36 cellular contexts compared by ENCODE assay signal in genomic region chr15:42136513-42136912, GRCh38. TPM values are rescaled to one million over a fixed set of nuclear protein-coding genes. Genes with fewer than 3 reads are reported as not detected.
"Had no signal": no experiment of that assay in that cellular context is flagged by ENCODE, and none has a peak within 500 bp of the region (broad histone marks: within the 10 kb centered on the region; RNA-seq: fewer than 3 reads in every experiment).

No MANE protein-coding gene starts in this region.

- H3K4me3 ChIP-seq: colonic mucosa, esophagus squamous epithelium, heart right ventricle, left lung, mucosa of descending colon, neural progenitor cell, pancreas, right lobe of liver, smooth muscle cell, thyroid gland had no signal

- H3K4me3 Mint-ChIP-seq: mesothelial cell of epicardium; naive B cell; natural killer cell treated with Interleukin-12 subunit alpha and Interleukin-12 subunit beta and Interleukin-15 and Interleukin-18, amount 100 ng/mL, for 72 hours; neural progenitor cell; stimulated activated naive CD8-positive, alpha-beta T cell treated with anti-CD3 and anti-CD28 coated beads, Interleukin-15, amount 100 ng/mL, for 72 hours had no signal

- ATAC-seq: heart right ventricle; left lung; mucosa of descending colon; natural killer cell treated with Interleukin-12 subunit alpha and Interleukin-12 subunit beta and Interleukin-15 and Interleukin-18, amount 100 ng/mL, for 72 hours; pancreas; right lobe of liver; stimulated activated naive CD8-positive, alpha-beta T cell treated with anti-CD3 and anti-CD28 coated beads, Interleukin-15, amount 100 ng/mL, for 72 hours had no signal

- H3K9me3 ChIP-seq: colonic mucosa, esophagus squamous epithelium, heart right ventricle, left lung, pancreas, right lobe of liver, thyroid gland had no signal

- H3K27me3 Mint-ChIP-seq: stimulated activated naive CD8-positive, alpha-beta T cell treated with anti-CD3 and anti-CD28 coated beads, Interleukin-15, amount 100 ng/mL, for 72 hours had no signal

- H3K27ac ChIP-seq: colonic mucosa, esophagus squamous epithelium, heart right ventricle, left lung, neural progenitor cell, pancreas, right lobe of liver, thyroid gland had no signal

- H3K9me3 Mint-ChIP-seq: natural killer cell treated with Interleukin-12 subunit alpha and Interleukin-12 subunit beta and Interleukin-15 and Interleukin-18, amount 100 ng/mL, for 72 hours; stimulated activated naive CD8-positive, alpha-beta T cell treated with anti-CD3 and anti-CD28 coated beads, Interleukin-15, amount 100 ng/mL, for 72 hours had no signal

- H3K36me3 Mint-ChIP-seq: mesothelial cell of epicardium; naive B cell; natural killer cell treated with Interleukin-12 subunit alpha and Interleukin-12 subunit beta and Interleukin-15 and Interleukin-18, amount 100 ng/mL, for 72 hours; neural progenitor cell had no signal

- H3K27me3 ChIP-seq: colonic mucosa, esophagus squamous epithelium, left lung, neural progenitor cell, pancreas, right lobe of liver, thyroid gland had no signal

- H3K27ac Mint-ChIP-seq: mesothelial cell of epicardium; natural killer cell treated with Interleukin-12 subunit alpha and Interleukin-12 subunit beta and Interleukin-15 and Interleukin-18, amount 100 ng/mL, for 72 hours; neural progenitor cell had no signal

- DNase-seq: colonic mucosa; dermis blood vessel endothelial cell; effector memory CD4-positive, alpha-beta T cell; erythroblast; esophagus squamous epithelium; foreskin melanocyte; glutamatergic neuron; heart right ventricle; hippocampal formation; left cardiac atrium; left lung; mesenchymal stem cell; naive B cell; nucleus accumbens; pancreas; right lobe of liver; stimulated activated CD4-positive, alpha-beta T cell treated with anti-CD3 and anti-CD28 coated beads, Interleukin-12 subunit alpha, Interleukin-12 subunit beta, amount 100 ng/mL, for 4 hours; stimulated activated CD4-positive, alpha-beta T cell treated with anti-CD3 and anti-CD28 coated beads, Interleukin-1b, Interleukin-23, amount 100 ng/mL, for 48 hours; stimulated activated CD4-positive, alpha-beta T cell treated with anti-CD3 and anti-CD28 coated beads, Interleukin-4, amount 100 ng/mL, for 1 hour; stimulated activated CD8-positive, alpha-beta memory T cell treated with anti-CD3 and anti-CD28 coated beads, Interleukin-4, amount 100 ng/mL, for 48 hours; stimulated activated naive CD4-positive, alpha-beta T cell; stimulated activated naive CD8-positive, alpha-beta T cell treated with anti-CD3 and anti-CD28 coated beads, Interleukin-15, amount 100 ng/mL, for 72 hours; thyroid gland; trophoblast cell had no signal

- H3K36me3 ChIP-seq: colonic mucosa, esophagus squamous epithelium, heart right ventricle, left lung, neural progenitor cell, pancreas, right lobe of liver, thyroid gland had no signal

- H3K4me1 ChIP-seq: colonic mucosa, left lung, pancreas, right lobe of liver had no signal

RNA-seq across cellular contexts. Expression of gene PLA2G4F, which starts 19.9 kb away (rescaled TPM):
- total RNA-seq: chondrocyte; dermis blood vessel endothelial cell; lung microvascular endothelial cell; natural killer cell treated with Interleukin-12 subunit alpha and Interleukin-12 subunit beta and Interleukin-15 and Interleukin-18, amount 100 ng/mL, for 72 hours; posterior vena cava; right lobe of liver; subcutaneous adipose tissue; temporal lobe had no signal

RNA-seq across cellular contexts. Expression of gene PLA2G4D, which starts 42.2 kb away (rescaled TPM):
- total RNA-seq: chondrocyte; heart right ventricle; kidney epithelial cell; left cardiac atrium; lung microvascular endothelial cell; mesothelial cell of epicardium; natural killer cell treated with Interleukin-12 subunit alpha and Interleukin-12 subunit beta and Interleukin-15 and Interleukin-18, amount 100 ng/mL, for 72 hours; posterior vena cava; right lobe of liver; temporal lobe; thyroid gland; urinary bladder had no signal
